19 cellular contexts compared by ENCODE assay signal in genomic region chr12:47410383-47410782, GRCh38.
DNase-seq lines count a peak whose midpoint lies in the region; ATAC-seq and TF ChIP-seq lines count a peak whose summit lies in the region.
"Had no signal": no experiment of that assay in that cellular context is flagged by ENCODE, and none has a peak within 500 bp of the region (broad histone marks: within the 10 kb centered on the region; RNA-seq: fewer than 3 reads in every experiment).

No MANE protein-coding gene starts in this region.

- peak overlapping the region; percentile 83 for H3K27ac Mint-ChIP-seq in activated naive CD4-positive, alpha-beta T cell treated with anti-CD3 and anti-CD28 coated beads, Interleukin-2, amount 50 U/mL, for 24 hours
- peak overlapping the region; percentile 82 for H3K27ac Mint-ChIP-seq in T-helper 17 cell
- H3K27ac Mint-ChIP-seq in MCF 10A (ENCODE audit: low read depth, unreplicated experiment), result no peak overlapping the region

- POLR2A ChIA-PET in MCF 10A (lab: Yijun Ruan, JAX), result no interaction called here

- H3K4me1 Mint-ChIP-seq in activated naive CD4-positive, alpha-beta T cell treated with anti-CD3 and anti-CD28 coated beads, Interleukin-2, amount 50 U/mL, for 24 hours, result peaks cover 90% of the 10 kb centered on the region
- H3K4me1 Mint-ChIP-seq in T-helper 17 cell (peaks cover 48% of the 10 kb centered on the region), MCF 10A (ENCODE audit: insufficient read depth, unreplicated experiment) (no peaks in the 10 kb centered on the region)

- H3K9me3 Mint-ChIP-seq in activated naive CD4-positive, alpha-beta T cell treated with anti-CD3 and anti-CD28 coated beads, Interleukin-2, amount 50 U/mL, for 24 hours, result no peaks in the 10 kb centered on the region
- H3K9me3 Mint-ChIP-seq in MCF 10A (ENCODE audit: unreplicated experiment), result no peaks in the 10 kb centered on the region
- H3K9me3 Mint-ChIP-seq: CD14-positive monocyte had no signal

- H3K4me3 Mint-ChIP-seq in activated naive CD4-positive, alpha-beta T cell treated with anti-CD3 and anti-CD28 coated beads, Interleukin-2, amount 50 U/mL, for 24 hours, result peak overlapping the region; percentile 12
- peak overlapping the region; percentile 47 for H3K4me3 Mint-ChIP-seq in T-helper 17 cell
- no peak overlapping the region for H3K4me3 Mint-ChIP-seq in MCF 10A (ENCODE audit: unreplicated experiment)
- H3K4me3 Mint-ChIP-seq: CD14-positive monocyte had no signal

- peak; percentile 3 for DNase-seq in NCI-H1092 (lab: John Stamatoyannopoulos, UW)
- no peak for DNase-seq in NCI-H1092 treated with DMSO at 0.1 percent for 48 hours (lab: John Stamatoyannopoulos, UW)
- no peak for DNase-seq in activated naive CD4-positive, alpha-beta T cell treated with anti-CD3 and anti-CD28 coated beads, Interleukin-2, amount 50 U/mL, for 16 hours
- no peak for DNase-seq in T-helper 17 cell
- no peak for DNase-seq in occipital lobe (lab: John Stamatoyannopoulos, UW)
- DNase-seq in MCF 10A (ENCODE audit: unreplicated experiment), result no peak
- DNase-seq: Calu3, EL, GM23248, MG63, NCI-H1048, NCI-H146, NCI-H2081, SHP77 had no signal

- ATAC-seq in T-helper 17 cell, result peak; percentile 41

- intact Hi-C loops in MCF 10A (cut with micrococcal nuclease), result loop anchor here (1.0 kb wide), 1 partner anchor 26 kb away; no protein-coding TSS in a partner anchor

- no peak overlapping the region for H3K9ac ChIP-seq in rectal smooth muscle tissue (ENCODE audit: low read length)
- H3K9ac ChIP-seq: GM23248 had no signal

- H3K27ac ChIP-seq in rectal smooth muscle tissue (ENCODE audit: low read depth, low read length), result peak overlapping the region; percentile 66
- H3K27ac ChIP-seq: 22Rv1, GM23248 had no signal

- H3K4me1 ChIP-seq in rectal smooth muscle tissue (ENCODE audit: control insufficient read depth, insufficient read depth, low read length), result peaks cover 25% of the 10 kb centered on the region
- H3K4me1 ChIP-seq: HAP-1 had no signal

- H3K36me3 ChIP-seq in rectal smooth muscle tissue (ENCODE audit: control insufficient read depth, insufficient read depth, low read length), result no peaks in the 10 kb centered on the region
- H3K36me3 ChIP-seq: HAP-1, MG63 had no signal

- H3K4me3 ChIP-seq in rectal smooth muscle tissue (ENCODE audit: low read length), result no peak overlapping the region
- H3K4me3 ChIP-seq: GM23248, HAP-1, MG63 had no signal

- H3K36me3 Mint-ChIP-seq in activated naive CD4-positive, alpha-beta T cell treated with anti-CD3 and anti-CD28 coated beads, Interleukin-2, amount 50 U/mL, for 24 hours, result no peaks in the 10 kb centered on the region
- peaks cover 6% of the 10 kb centered on the region for H3K36me3 Mint-ChIP-seq in T-helper 17 cell (ENCODE audit: low read depth)
- H3K36me3 Mint-ChIP-seq in MCF 10A (ENCODE audit: insufficient read depth, unreplicated experiment), result peaks cover 6% of the 10 kb centered on the region
- H3K36me3 Mint-ChIP-seq: CD14-positive monocyte had no signal

- TF ChIP-seq CTCF in MCF 10A (IDR thresholded peaks at IDR 0.05; ENCODE audit: unreplicated experiment), result no peak

- H3K9me3 ChIP-seq in T-helper 17 cell (ENCODE audit: control insufficient read depth, low read length, poor library complexity, severe bottlenecking), result no peaks in the 10 kb centered on the region
- H3K9me3 ChIP-seq: HAP-1, MG63 had no signal

- BruUV-seq in MCF 10A (replicated peaks; lab: Mats Ljungman, UMichigan), result no TSS peak

- H3K27me3 ChIP-seq in rectal smooth muscle tissue (ENCODE audit: control insufficient read depth, insufficient read depth, low read length), result no peaks in the 10 kb centered on the region
- H3K27me3 ChIP-seq: MG63 had no signal

- CTCF ChIA-PET in MCF 10A (lab: Yijun Ruan, JAX), result interaction anchor here (0.6 kb wide), 1 partner anchor 65 kb away, joined by 3 read pairs; no protein-coding TSS in a partner anchor

- H3K27me3 Mint-ChIP-seq in activated naive CD4-positive, alpha-beta T cell treated with anti-CD3 and anti-CD28 coated beads, Interleukin-2, amount 50 U/mL, for 24 hours, result no peaks in the 10 kb centered on the region
- no peaks in the 10 kb centered on the region for H3K27me3 Mint-ChIP-seq in T-helper 17 cell
- H3K27me3 Mint-ChIP-seq in MCF 10A (ENCODE audit: insufficient read depth, unreplicated experiment), result no peaks in the 10 kb centered on the region
